In genomic region chr2:61017003-61017555, GRCh38 we compare ENCODE assay signal across 8 cellular contexts. TPM values are rescaled to one million over a fixed set of nuclear protein-coding genes. Genes with fewer than 3 reads are reported as not detected.
DNase-seq lines count a peak whose midpoint lies in the region; ATAC-seq, FAIRE-seq and TF ChIP-seq lines count a peak whose summit lies in the region.

No MANE protein-coding gene starts in this region.

- peak overlapping the region; percentile 99 for H3K27ac ChIP-seq in HepG2 (ENCODE audit: extremely low read length, insufficient read depth, low read length)

- peak overlapping the region; percentile 83 for H3K4me2 ChIP-seq in HepG2 (ENCODE audit: low read depth, low read length)

- H3K4me1 Mint-ChIP-seq in activated CD4-positive, alpha-beta T cell treated with anti-CD3 and anti-CD28 coated beads, Interleukin-2, amount 10 ng/mL, durations not matched to agents 7 days and 5 days, result peaks cover 50% of the 10 kb centered on the region

- peak overlapping the region; percentile 50 for H3K4me3 ChIP-seq in BJ (ENCODE audit: low read depth, low read length)
- H3K4me3 ChIP-seq in HepG2 (replicated peaks in 1 of 3; ENCODE audit: insufficient read depth in 1 of 3, low read depth in 2 of 3, low read length in 3 of 3), result peak overlapping the region; percentile 74 to 94 (median 93)

- peak in 1 of 2 experiments; percentile 58; a peak in 3 of 4 replicates for TF ChIP-seq POLR2A in HepG2 (IDR thresholded peaks at IDR 0.05; ENCODE audit: insufficient read depth in 1 of 2, low read depth in 2 of 2, low read length in 2 of 2)

- peaks cover 92% of the 10 kb centered on the region for H3K79me2 ChIP-seq in HepG2 (ENCODE audit: insufficient read depth, low read length)

- H3K27ac Mint-ChIP-seq in activated CD4-positive, alpha-beta T cell treated with anti-CD3 and anti-CD28 coated beads, Interleukin-2, amount 10 ng/mL, durations not matched to agents 7 days and 5 days, result peak overlapping the region; percentile 97

- TF ChIP-seq CTCF in BJ (IDR thresholded peaks at IDR 0.05; ENCODE audit: insufficient read depth, low read depth, low read length), result no peak
- TF ChIP-seq CTCF in HepG2 (CRISPR knock-in tag; IDR thresholded peaks at IDR 0.05), result no peak

- no peak for FAIRE-seq in HepG2 (lab: Jason Lieb, UNC)

- BruUV-seq in HepG2 (replicated peaks; lab: Mats Ljungman, UMichigan), result no TSS peak

- CTCF ChIA-PET in BJ (lab: Yijun Ruan, JAX), result no interaction called here
- CTCF ChIA-PET in activated CD4-positive, alpha-beta T cell treated with anti-CD3 and anti-CD28 coated beads, Interleukin-2, amount 10 ng/mL, durations not matched to agents 7 days and 5 days (lab: Charles Lee), result no interaction called here
- CTCF ChIA-PET in HepG2 (lab: Yijun Ruan, JAX; ENCODE audit: low intra/inter-chr PET ratio, low total read pairs), result no interaction called here

- peak; percentile 70 for ATAC-seq in HG03432 (IDR thresholded peaks at IDR 0.05; ENCODE audit: unreplicated experiment)
- ATAC-seq in HepG2, result peak; percentile 63

- intact Hi-C loops in HepG2 (cut with micrococcal nuclease; ENCODE audit: unreplicated experiment), result loop anchor here (2.0 to 10.0 kb wide), 3 partner anchors 128 to 160 kb away; partner anchors contain the start of gene REL

- no peaks in the 10 kb centered on the region for H3K27me3 Mint-ChIP-seq in activated CD4-positive, alpha-beta T cell treated with anti-CD3 and anti-CD28 coated beads, Interleukin-2, amount 10 ng/mL, durations not matched to agents 7 days and 5 days

- no peak for TF ChIP-seq RAD21 in HepG2 (CRISPR knock-in tag; IDR thresholded peaks at IDR 0.05)

- H3K9me3 Mint-ChIP-seq in activated CD4-positive, alpha-beta T cell treated with anti-CD3 and anti-CD28 coated beads, Interleukin-2, amount 10 ng/mL, durations not matched to agents 7 days and 5 days, result peaks cover under 1% of the 10 kb centered on the region

- H2AFZ ChIP-seq in HepG2 (ENCODE audit: low read length), result peak overlapping the region; percentile 50

- peaks cover 60% of the 10 kb centered on the region for H3K4me1 ChIP-seq in HepG2 (ENCODE audit: insufficient read depth, low read length)

- H3K9ac ChIP-seq in HepG2 (ENCODE audit: insufficient read depth, low read depth, low read length), result peak overlapping the region; percentile 97

- peak overlapping the region; percentile 97 for H3K4me3 Mint-ChIP-seq in activated CD4-positive, alpha-beta T cell treated with anti-CD3 and anti-CD28 coated beads, Interleukin-2, amount 10 ng/mL, durations not matched to agents 7 days and 5 days

- DNase-seq in BJ (ENCODE audit: low read depth) (no peak), GM19238 (ENCODE audit: insufficient read length, low spot score) (peak; percentile 58), NCI-H510A treated with DMSO at 0.1 percent for 48 hours (lab: John Stamatoyannopoulos, UW) (peak; percentile 91), dermis blood vessel endothelial cell (peak; percentile 82), HepG2 (ENCODE audit: low spot score) (peak; percentile 55)
- peak; percentile 82 for DNase-seq in activated CD4-positive, alpha-beta T cell treated with anti-CD3 and anti-CD28 coated beads, Interleukin-2, amount 10 ng/mL, durations not matched to agents 7 days and 5 days
- DNase-seq in stimulated activated CD4-positive, alpha-beta T cell treated with anti-CD3 and anti-CD28 coated beads, Interleukin-4, amount 100 ng/mL, for 1 hour, result peak; percentile 61

- peaks cover 18% of the 10 kb centered on the region for H3K36me3 Mint-ChIP-seq in activated CD4-positive, alpha-beta T cell treated with anti-CD3 and anti-CD28 coated beads, Interleukin-2, amount 10 ng/mL, durations not matched to agents 7 days and 5 days (ENCODE audit: low read depth)

- TF ChIP-seq EP300 in HepG2 (IDR thresholded peaks at IDR 0.05; ENCODE audit: low read depth in 2 of 2, low read length in 2 of 2) (0 out of 4 replicates have a peak, but pooled peaks of 1 of the 2 experiments have one; percentile 42), HepG2 (CRISPR knock-in tag; IDR thresholded peaks at IDR 0.05; ENCODE audit: borderline replicate concordance) (no peak)

- in situ Hi-C loops in HepG2 (cut with HindIII; ENCODE audit: extremely low pct_ligation_motif_present, low pct_unique_long_range_greater_than_20kb), result no loop called here

- H3K9me3 ChIP-seq in HepG2 (ENCODE audit: low read length), result no peaks in the 10 kb centered on the region

- H3K27me3 ChIP-seq in BJ (ENCODE audit: control insufficient read depth, insufficient read depth, low read length) (no peaks in the 10 kb centered on the region), HepG2 (ENCODE audit: control insufficient read depth in 1 of 2, insufficient read depth in 2 of 2, low read length in 2 of 2) (no peaks in the 10 kb centered on the region; a peak in 1 of 5 replicates)

- POLR2A ChIA-PET in BJ (lab: Charles Lee) (no interaction called here), HepG2 (lab: Yijun Ruan, JAX) (interaction anchor here (0.5 to 2.9 kb wide), 5 partner anchors 10 to 599 kb away, joined by 3 to 20 read pairs (median 6); partner anchors contain the start of gene SANBR)
- POLR2A ChIA-PET in activated CD4-positive, alpha-beta T cell treated with anti-CD3 and anti-CD28 coated beads, Interleukin-2, amount 10 ng/mL, durations not matched to agents 7 days and 5 days (lab: Charles Lee), result interaction anchor here (0.5 to 1.0 kb wide), 2 partner anchors 11 to 177 kb away, joined by 3 read pairs; no protein-coding TSS in a partner anchor

- under 1% methylated on average over 27 of the region's 27 CpGs for WGBS in HepG2 (ENCODE audit: low lambda C conversion rate)

- H3K36me3 ChIP-seq in BJ (ENCODE audit: control insufficient read depth, insufficient read depth, low read length) (0 out of 2 replicates have a peak, but pooled peaks cover 3% of the 10 kb centered on the region), HepG2 (replicated peaks in 1 of 2; ENCODE audit: control insufficient read depth in 1 of 2, insufficient read depth in 2 of 2, low read length in 2 of 2) (peaks cover 2 to 29% of the 10 kb centered on the region in 2 experiments; a peak in 2 of 5 replicates)

- H4K20me1 ChIP-seq in HepG2 (ENCODE audit: insufficient read depth, low read length), result 0 out of 2 replicates have a peak, but pooled peaks cover 3% of the 10 kb centered on the region

RNA-seq across cellular contexts. Expression of gene PEX13, which starts 0.4 kb away (rescaled TPM):
- polyA plus RNA-seq in BJ (2011; rRNA removed) (11.7 and 25.1 TPM in 2 replicates), HepG2 (2011; rRNA removed) (42.1 and 47.9 TPM in 2 replicates)
- 20.4 and 21.4 TPM in 2 replicates for polyA minus RNA-seq in BJ (2011; rRNA and poly(A)+ RNA removed)
- total RNA-seq in activated CD4-positive, alpha-beta T cell treated with anti-CD3 and anti-CD28 coated beads, Interleukin-2, amount 10 ng/mL, durations not matched to agents 7 days and 5 days, result 10 to 100 TPM; 14.3 to 14.5 TPM
- total RNA-seq in dermis blood vessel endothelial cell (44.9 and 50.7 TPM in 2 replicates), HepG2 (2016; rRNA removed; fragmentation: Illumina TruSeq; extraction: Trizol) (63.1 and 75.9 TPM in 2 replicates)
- total RNA-seq in HepG2 (2016; cell fraction: cytosol; rRNA removed; fragmentation: Illumina TruSeq; extraction: Trizol; ENCODE audit: low read depth), result 29.0 and 31.0 TPM in 2 replicates
- total RNA-seq in HepG2 (2016; cell fraction: insoluble cytoplasmic fraction; rRNA removed; fragmentation: Illumina TruSeq; extraction: Trizol), result 61.3 and 73.7 TPM in 2 replicates
- 48.9 and 49.5 TPM in 2 replicates for total RNA-seq in HepG2 (2016; cell fraction: membrane; rRNA removed; fragmentation: Illumina TruSeq; extraction: Trizol)
- total RNA-seq in HepG2 (2016; cell fraction: nucleus; rRNA removed; fragmentation: Illumina TruSeq; extraction: Trizol), result 75.5 and 79.5 TPM in 2 replicates
- 38.1 and 43.8 TPM in 2 replicates for polyA plus RNA-seq in HepG2 (2011; cell fraction: cytosol; rRNA removed)
- polyA plus RNA-seq in HepG2 (2011; cell fraction: nucleus; rRNA removed), result 16.4 and 19.1 TPM in 2 replicates
- polyA plus RNA-seq in HepG2 (2012), result 27.3 and 33.4 TPM in 2 replicates
- polyA plus RNA-seq in HepG2 (2016; cell fraction: cytosol; fragmentation: Illumina TruSeq; extraction: Trizol; ENCODE audit: low read depth), result 25.3 and 36.5 TPM in 2 replicates
- polyA plus RNA-seq in HepG2 (2016; cell fraction: insoluble cytoplasmic fraction; fragmentation: Illumina TruSeq; extraction: Trizol; ENCODE audit: low read depth), result 45.3 and 45.9 TPM in 2 replicates
- 36.8 and 42.1 TPM in 2 replicates for polyA plus RNA-seq in HepG2 (2016; cell fraction: membrane; fragmentation: Illumina TruSeq; extraction: Trizol; ENCODE audit: low read depth)
- polyA plus RNA-seq in HepG2 (2016; cell fraction: nucleus; fragmentation: Illumina TruSeq; extraction: Trizol; ENCODE audit: insufficient read depth, low read depth), result 48.0 and 48.4 TPM in 2 replicates
- polyA minus RNA-seq in HepG2 (2011; rRNA and poly(A)+ RNA removed; ENCODE audit: low replicate concordance), result 35.3 and 78.6 TPM in 2 replicates
- 29.3 and 30.9 TPM in 2 replicates for polyA minus RNA-seq in HepG2 (2011; cell fraction: cytosol; rRNA and poly(A)+ RNA removed)
- polyA minus RNA-seq in HepG2 (2011; cell fraction: nucleus; rRNA and poly(A)+ RNA removed), result 93.1 and 98.1 TPM in 2 replicates

RNA-seq across cellular contexts. Expression of gene PUS10, which starts 1.0 kb away (rescaled TPM):
- 4.1 and 8.0 TPM in 2 replicates for polyA plus RNA-seq in BJ (2011; rRNA removed)
- polyA minus RNA-seq in BJ (2011; rRNA and poly(A)+ RNA removed), result 2.7 and 3.4 TPM in 2 replicates
- 1 to 10 TPM; 5.7 to 8.8 TPM for total RNA-seq in activated CD4-positive, alpha-beta T cell treated with anti-CD3 and anti-CD28 coated beads, Interleukin-2, amount 10 ng/mL, durations not matched to agents 7 days and 5 days
- 10.4 and 10.5 TPM in 2 replicates for total RNA-seq in dermis blood vessel endothelial cell
- 44.3 and 52.8 TPM in 2 replicates for total RNA-seq in HepG2 (2016; rRNA removed; fragmentation: Illumina TruSeq; extraction: Trizol)
- total RNA-seq in HepG2 (2016; cell fraction: cytosol; rRNA removed; fragmentation: Illumina TruSeq; extraction: Trizol; ENCODE audit: low read depth), result 7.9 and 9.1 TPM in 2 replicates
- total RNA-seq in HepG2 (2016; cell fraction: insoluble cytoplasmic fraction; rRNA removed; fragmentation: Illumina TruSeq; extraction: Trizol), result 41.8 and 52.5 TPM in 2 replicates
- total RNA-seq in HepG2 (2016; cell fraction: membrane; rRNA removed; fragmentation: Illumina TruSeq; extraction: Trizol), result 15.6 and 18.7 TPM in 2 replicates
- total RNA-seq in HepG2 (2016; cell fraction: nucleus; rRNA removed; fragmentation: Illumina TruSeq; extraction: Trizol), result 57.0 and 59.6 TPM in 2 replicates
- 33.1 and 41.4 TPM in 2 replicates for polyA plus RNA-seq in HepG2 (2011; rRNA removed)
- polyA plus RNA-seq in HepG2 (2011; cell fraction: cytosol; rRNA removed), result 18.5 and 21.5 TPM in 2 replicates
- polyA plus RNA-seq in HepG2 (2011; cell fraction: nucleus; rRNA removed), result 39.8 and 48.9 TPM in 2 replicates
- 16.7 and 41.9 TPM in 2 replicates for polyA plus RNA-seq in HepG2 (2012)
- 2.6 and 3.6 TPM in 2 replicates for polyA plus RNA-seq in HepG2 (2016; cell fraction: cytosol; fragmentation: Illumina TruSeq; extraction: Trizol; ENCODE audit: low read depth)
- polyA plus RNA-seq in HepG2 (2016; cell fraction: insoluble cytoplasmic fraction; fragmentation: Illumina TruSeq; extraction: Trizol; ENCODE audit: low read depth), result 35.0 and 35.6 TPM in 2 replicates
- 6.0 and 6.5 TPM in 2 replicates for polyA plus RNA-seq in HepG2 (2016; cell fraction: membrane; fragmentation: Illumina TruSeq; extraction: Trizol; ENCODE audit: low read depth)
- 38.1 and 42.1 TPM in 2 replicates for polyA plus RNA-seq in HepG2 (2016; cell fraction: nucleus; fragmentation: Illumina TruSeq; extraction: Trizol; ENCODE audit: insufficient read depth, low read depth)
- polyA minus RNA-seq in HepG2 (2011; rRNA and poly(A)+ RNA removed; ENCODE audit: low replicate concordance), result 1.4 and 19.1 TPM in 2 replicates
- polyA minus RNA-seq in HepG2 (2011; cell fraction: cytosol; rRNA and poly(A)+ RNA removed), result 28.0 and 29.0 TPM in 2 replicates
- 188 and 197 TPM in 2 replicates for polyA minus RNA-seq in HepG2 (2011; cell fraction: nucleus; rRNA and poly(A)+ RNA removed)

RNA-seq across cellular contexts. Expression of gene SANBR, which starts 48.6 kb away (rescaled TPM):
- 2.8 and 4.7 TPM in 2 replicates for polyA plus RNA-seq in BJ (2011; rRNA removed)
- 2.5 and 6.9 TPM in 2 replicates for polyA minus RNA-seq in BJ (2011; rRNA and poly(A)+ RNA removed)
- total RNA-seq in activated CD4-positive, alpha-beta T cell treated with anti-CD3 and anti-CD28 coated beads, Interleukin-2, amount 10 ng/mL, durations not matched to agents 7 days and 5 days, result 10 to 100 TPM; 11.6 to 11.7 TPM
- 18.6 and 27.4 TPM in 2 replicates for total RNA-seq in dermis blood vessel endothelial cell
- 20.9 and 22.9 TPM in 2 replicates for total RNA-seq in HepG2 (2016; rRNA removed; fragmentation: Illumina TruSeq; extraction: Trizol)
- 37.0 and 39.1 TPM in 2 replicates for total RNA-seq in HepG2 (2016; cell fraction: cytosol; rRNA removed; fragmentation: Illumina TruSeq; extraction: Trizol; ENCODE audit: low read depth)
- 20.4 and 22.7 TPM in 2 replicates for total RNA-seq in HepG2 (2016; cell fraction: insoluble cytoplasmic fraction; rRNA removed; fragmentation: Illumina TruSeq; extraction: Trizol)
- total RNA-seq in HepG2 (2016; cell fraction: membrane; rRNA removed; fragmentation: Illumina TruSeq; extraction: Trizol), result 21.4 and 22.9 TPM in 2 replicates
- 22.7 and 30.0 TPM in 2 replicates for total RNA-seq in HepG2 (2016; cell fraction: nucleus; rRNA removed; fragmentation: Illumina TruSeq; extraction: Trizol)
- 9.6 and 9.8 TPM in 2 replicates for polyA plus RNA-seq in HepG2 (2011; rRNA removed)
- 3.2 and 5.0 TPM in 2 replicates for polyA plus RNA-seq in HepG2 (2011; cell fraction: cytosol; rRNA removed)
- 9.8 and 14.1 TPM in 2 replicates for polyA plus RNA-seq in HepG2 (2011; cell fraction: nucleus; rRNA removed)
- 7.5 and 9.2 TPM in 2 replicates for polyA plus RNA-seq in HepG2 (2012)
- 8.4 and 10.5 TPM in 2 replicates for polyA plus RNA-seq in HepG2 (2016; cell fraction: cytosol; fragmentation: Illumina TruSeq; extraction: Trizol; ENCODE audit: low read depth)
- polyA plus RNA-seq in HepG2 (2016; cell fraction: insoluble cytoplasmic fraction; fragmentation: Illumina TruSeq; extraction: Trizol; ENCODE audit: low read depth), result 17.9 and 18.6 TPM in 2 replicates
- polyA plus RNA-seq in HepG2 (2016; cell fraction: membrane; fragmentation: Illumina TruSeq; extraction: Trizol; ENCODE audit: low read depth), result 11.8 and 13.5 TPM in 2 replicates
- polyA plus RNA-seq in HepG2 (2016; cell fraction: nucleus; fragmentation: Illumina TruSeq; extraction: Trizol; ENCODE audit: insufficient read depth, low read depth), result 34.4 and 34.6 TPM in 2 replicates
- polyA minus RNA-seq in HepG2 (2011; rRNA and poly(A)+ RNA removed; ENCODE audit: low replicate concordance), result 8.9 and 9.9 TPM in 2 replicates
- polyA minus RNA-seq in HepG2 (2011; cell fraction: cytosol; rRNA and poly(A)+ RNA removed), result 9.3 and 10.5 TPM in 2 replicates
- 39.1 and 47.9 TPM in 2 replicates for polyA minus RNA-seq in HepG2 (2011; cell fraction: nucleus; rRNA and poly(A)+ RNA removed)
